ENCODE assay signal across 8 cellular contexts in genomic region chr12:55724226-55724939, GRCh38. TPM values are rescaled to one million over a fixed set of nuclear protein-coding genes. Genes with fewer than 3 reads are reported as not detected.
DNase-seq lines count a peak whose midpoint lies in the region; ATAC-seq and TF ChIP-seq lines count a peak whose summit lies in the region.

No MANE protein-coding gene starts in this region.

- H3K27me3 ChIP-seq in PC-9 (ENCODE audit: insufficient read depth, low read depth) = no peaks in the 10 kb centered on the region
- no peaks in the 10 kb centered on the region for H3K27me3 ChIP-seq in psoas muscle (ENCODE audit: insufficient read depth in 3 of 3, low read length in 2 of 3)

- H3K79me2 ChIP-seq in PC-9 (ENCODE audit: low read depth) = peaks cover 21% of the 10 kb centered on the region

- H2AFZ ChIP-seq in PC-9 = no peak overlapping the region

- 36 to 52% (median 38%) methylated on average over 11 of the region's 11 CpGs for WGBS in psoas muscle, 3 donors

- peaks cover 61% of the 10 kb centered on the region for H3F3A ChIP-seq in PC-9 (ENCODE audit: insufficient read depth, low read depth)

- H3K4me2 ChIP-seq in PC-9 = no peak overlapping the region

- intact Hi-C loops in PC-9 (cut with micrococcal nuclease; ENCODE audit: unreplicated experiment) (loop anchor here (10.0 kb wide), 1 partner anchor 730 kb away; no protein-coding TSS in a partner anchor), head of caudate nucleus (cut with DNase I) (no loop called here), psoas muscle (cut with DNase I) (no loop called here)
- intact Hi-C loops in activated naive CD4-positive, alpha-beta T cell treated with anti-CD3 and anti-CD28 coated beads for 36 hours (cut with micrococcal nuclease) = loop anchor here (1.0 kb wide), 1 partner anchor 13 kb away; no protein-coding TSS in a partner anchor

- CTCF ChIA-PET in PC-9 (lab: Charles Lee) = interaction anchor here (0.5 to 0.6 kb wide), 2 partner anchors 1423 to 1751 kb away, joined by 4 to 6 read pairs; no protein-coding TSS in a partner anchor
- CTCF ChIA-PET in activated naive CD4-positive, alpha-beta T cell treated with anti-CD3 and anti-CD28 coated beads for 36 hours (lab: Charles Lee) = interaction anchor here (0.6 to 1.9 kb wide), 5 partner anchors 9 to 1348 kb away, joined by 3 to 27 read pairs (median 4); partner anchors contain the start of gene BLOC1S1

- H3K36me3 ChIP-seq in PC-9 (ENCODE audit: low read depth) (peaks cover 11% of the 10 kb centered on the region; the same call in 1 of the 2 replicates), psoas muscle (ENCODE audit: insufficient read depth in 1 of 2, low read depth in 1 of 2) (peaks cover 7 to 50% of the 10 kb centered on the region in 2 donors)

- H3K4me1 Mint-ChIP-seq in activated naive CD4-positive, alpha-beta T cell treated with anti-CD3 and anti-CD28 coated beads for 36 hours (ENCODE audit: low read depth) = peaks cover 15% of the 10 kb centered on the region

- H3K27ac ChIP-seq in PC-9 = no peak overlapping the region
- peak overlapping the region; percentile 92 for H3K27ac ChIP-seq in psoas muscle

- H4K20me1 ChIP-seq in PC-9 (ENCODE audit: insufficient read depth) = peaks cover 34% of the 10 kb centered on the region

- H3K27ac Mint-ChIP-seq in activated naive CD4-positive, alpha-beta T cell treated with anti-CD3 and anti-CD28 coated beads for 36 hours = peak overlapping the region; percentile 24

- no TSS peak for BruUV-seq in PC-9 (replicated peaks; lab: Mats Ljungman, UMichigan)

- POLR2A ChIA-PET in PC-9 (lab: Charles Lee; ENCODE audit: unreplicated experiment) = no interaction called here

- H3K9me3 ChIP-seq in PC-9 (ENCODE audit: insufficient read depth, low read depth) (no peaks in the 10 kb centered on the region), psoas muscle (no peaks in the 10 kb centered on the region)

- H3K9me3 Mint-ChIP-seq in activated naive CD4-positive, alpha-beta T cell treated with anti-CD3 and anti-CD28 coated beads for 36 hours = no peaks in the 10 kb centered on the region

- TF ChIP-seq CTCF in PC-9 (conservative IDR thresholded peaks at IDR 0.05) (peak; percentile 59), psoas muscle (IDR thresholded peaks at IDR 0.05) (peak; percentile 60)

- H3K27me3 Mint-ChIP-seq in activated naive CD4-positive, alpha-beta T cell treated with anti-CD3 and anti-CD28 coated beads for 36 hours (ENCODE audit: low read depth) = no peaks in the 10 kb centered on the region

- ATAC-seq in HG03280 (IDR thresholded peaks at IDR 0.05; ENCODE audit: unreplicated experiment) (peak; percentile 24), psoas muscle (no peak)

- H3K36me3 Mint-ChIP-seq in activated naive CD4-positive, alpha-beta T cell treated with anti-CD3 and anti-CD28 coated beads for 36 hours (ENCODE audit: low read depth) = peaks cover 2% of the 10 kb centered on the region

- in situ Hi-C loops in Caki2 (cut with HindIII; ENCODE audit: low pct_unique_long_range_greater_than_20kb, low sequenced_read_pairs) = no loop called here

- H3K9me2 ChIP-seq in PC-9 (ENCODE audit: insufficient read depth) = no peaks in the 10 kb centered on the region

- H3K4me1 ChIP-seq in PC-9 (replicated peaks; ENCODE audit: insufficient read depth) (peaks cover 43% of the 10 kb centered on the region), psoas muscle (peaks cover 79% of the 10 kb centered on the region)

- no peak overlapping the region for H3K4me3 Mint-ChIP-seq in activated naive CD4-positive, alpha-beta T cell treated with anti-CD3 and anti-CD28 coated beads for 36 hours

- H3K4me3 ChIP-seq in PC-9 (no peak overlapping the region), psoas muscle (peak overlapping the region; percentile 29)

- DNase-seq in Caki2 (ENCODE audit: low read depth) (peak; percentile 62), PC-9 (peak; percentile 34 to 43), head of caudate nucleus (peak in 40 of 42 donors; percentile 60 to 89 (median 73)), psoas muscle (peak; percentile 75 to 87), putamen (ENCODE audit: low spot score) (no peak), SKM-1 treated with dmso at 0.1 percent for 144 hours (lab: John Stamatoyannopoulos, UW; ENCODE audit: unreplicated experiment) (no peak)
- DNase-seq in activated naive CD4-positive, alpha-beta T cell treated with anti-CD3 and anti-CD28 coated beads for 36 hours = peak; percentile 85

RNA-seq across cellular contexts. Expression of gene RDH5, which starts 4.2 kb away (rescaled TPM):
- 2.0 and 2.9 TPM in 2 replicates for total RNA-seq in Caki2 (2014; rRNA removed; shearing (Covaris generic); ENCODE audit: low replicate concordance)
- total RNA-seq in PC-9 (2021) (8.1 and 12.6 TPM in 2 replicates), psoas muscle (10 to 100 TPM; 11.4 to 25.4 (median 16.0) TPM)
- 1 to 10 TPM; 2.1 to 2.6 TPM for total RNA-seq in activated naive CD4-positive, alpha-beta T cell treated with anti-CD3 and anti-CD28 coated beads for 36 hours
- 10 to 100 TPM in 2 of 3 donors, 1 to 10 TPM in 1; 7.0 to 14.0 (median 11.9) TPM for polyA plus RNA-seq in psoas muscle

RNA-seq across cellular contexts. Expression of gene CD63, which starts 4.4 kb away (rescaled TPM):
- 1,384 and 1,429 TPM in 2 replicates for total RNA-seq in Caki2 (2014; rRNA removed; shearing (Covaris generic); ENCODE audit: low replicate concordance)
- total RNA-seq in PC-9 (2021) (434 and 536 TPM in 2 replicates), psoas muscle (1,000 to 10,000 TPM in 2 of 4 donors, 100 to 1,000 TPM in 2; 592 to 1,401 (median 983) TPM)
- 10 to 100 TPM; 62.3 to 73.6 TPM for total RNA-seq in activated naive CD4-positive, alpha-beta T cell treated with anti-CD3 and anti-CD28 coated beads for 36 hours
- polyA plus RNA-seq in psoas muscle = 1,000 to 10,000 TPM; 1,147 to 2,407 (median 1,257) TPM

RNA-seq across cellular contexts. Expression of gene BLOC1S1, which starts 8.5 kb away (rescaled TPM):
- 184 and 309 TPM in 2 replicates for total RNA-seq in Caki2 (2014; rRNA removed; shearing (Covaris generic); ENCODE audit: low replicate concordance)
- total RNA-seq in PC-9 (2021) (81.1 and 101 TPM in 2 replicates), psoas muscle (100 to 1,000 TPM; 127 to 193 (median 165) TPM)
- total RNA-seq in activated naive CD4-positive, alpha-beta T cell treated with anti-CD3 and anti-CD28 coated beads for 36 hours = 100 to 1,000 TPM; 118 to 124 TPM
- 100 to 1,000 TPM; 185 to 260 (median 228) TPM for polyA plus RNA-seq in psoas muscle

RNA-seq across cellular contexts. Expression of gene ITGA7, which starts 16.7 kb away (rescaled TPM):
- 1.3 and 10.7 TPM in 2 replicates for total RNA-seq in Caki2 (2014; rRNA removed; shearing (Covaris generic); ENCODE audit: low replicate concordance)
- 2.7 and 3.1 TPM in 2 replicates for total RNA-seq in PC-9 (2021)
- total RNA-seq in activated naive CD4-positive, alpha-beta T cell treated with anti-CD3 and anti-CD28 coated beads for 36 hours = 1 to 10 TPM; 3.9 to 4.8 TPM
- total RNA-seq in psoas muscle = 100 to 1,000 TPM; 297 to 433 (median 350) TPM
- polyA plus RNA-seq in psoas muscle = 100 to 1,000 TPM in 2 of 3 donors, 10 to 100 TPM in 1; 51.8 to 254 (median 152) TPM

RNA-seq across cellular contexts. Expression of gene GDF11, which starts 18.5 kb away (rescaled TPM):
- 1.1 and 2.8 TPM in 2 replicates for total RNA-seq in Caki2 (2014; rRNA removed; shearing (Covaris generic); ENCODE audit: low replicate concordance)
- total RNA-seq in PC-9 (2021) (7.5 and 9.4 TPM in 2 replicates), psoas muscle (1 to 10 TPM in 3 of 4 donors, under 1 TPM in 1; 0.88 to 4.8 (median 1.4) TPM)
- total RNA-seq in activated naive CD4-positive, alpha-beta T cell treated with anti-CD3 and anti-CD28 coated beads for 36 hours = 1 to 10 TPM; 4.2 TPM
- polyA plus RNA-seq in psoas muscle = 1 to 10 TPM in 2 of 3 donors, under 1 TPM in 1; 0.34 to 3.7 (median 2.3) TPM

Comparison
In these comparisons a context has a peak if more than half of its experiments do, and no peak if none do; other contexts are left out.
1. DNase-seq: peak in Caki2 (single experiment), PC-9 (2 of 2), activated naive CD4-positive, alpha-beta T cell treated with anti-CD3 and anti-CD28 coated beads for 36 hours (single experiment), head of caudate nucleus (40 of 42) and psoas muscle (2 of 2); none in putamen (single experiment) and SKM-1 treated with dmso at 0.1 percent for 144 hours (single experiment).
2. intact Hi-C loops: an anchor here in PC-9 (10.0 kb wide) and activated naive CD4-positive, alpha-beta T cell treated with anti-CD3 and anti-CD28 coated beads for 36 hours (1.0 kb wide); none called in head of caudate nucleus and psoas muscle.